16 cellular contexts compared by ENCODE assay signal in the genomic region with DNA sequence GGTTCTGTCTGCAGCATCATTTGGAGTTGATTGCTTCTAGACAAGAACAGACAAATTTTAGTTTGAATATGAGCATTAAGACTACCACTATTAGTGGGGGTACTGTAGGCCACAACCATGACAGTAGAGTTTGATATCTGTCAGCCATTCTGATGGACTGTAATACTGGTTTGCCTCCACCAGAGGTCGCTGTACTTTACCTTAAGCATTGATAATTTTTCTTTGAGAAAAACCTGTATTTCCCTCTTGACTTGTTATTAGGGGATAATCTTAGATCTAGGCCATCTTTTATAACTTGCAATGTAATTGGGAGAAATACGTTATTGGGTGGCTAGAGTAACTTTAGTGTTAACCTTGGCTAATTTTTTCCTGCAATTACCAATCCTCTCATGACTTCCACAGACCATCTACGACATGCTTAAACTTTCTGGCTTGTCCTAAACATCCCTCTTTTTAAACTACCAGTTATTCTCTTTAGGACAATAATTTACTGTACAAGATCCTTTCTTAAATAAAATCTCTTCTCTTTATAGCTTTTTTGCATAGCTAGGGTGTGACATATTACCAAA.
DNase-seq lines count a peak whose midpoint lies in the region; ATAC-seq and TF ChIP-seq lines count a peak whose summit lies in the region.
"Had no signal": no experiment of that assay in that cellular context is flagged by ENCODE, and none has a peak within 500 bp of the region (broad histone marks: within the 10 kb centered on the region; RNA-seq: fewer than 3 reads in every experiment).

No MANE protein-coding gene starts in this region.

- in situ Hi-C loops in GM13977 (cut with MboI; ENCODE audit: low pct_unique_long_range_greater_than_20kb, low sequenced_read_pairs, unreplicated experiment), result loop anchor here (25.0 kb wide), 1 partner anchor 409 kb away; no protein-coding TSS in a partner anchor

- peaks cover 6% of the 10 kb centered on the region for H3K36me3 Mint-ChIP-seq in glutamatergic neuron (ENCODE audit: unreplicated experiment)
- no peaks in the 10 kb centered on the region for H3K36me3 Mint-ChIP-seq in activated CD4-positive, alpha-beta memory T cell treated with anti-CD3 and anti-CD28 coated beads for 36 hours
- H3K36me3 Mint-ChIP-seq in T-helper 17 cell (ENCODE audit: low read depth), result no peaks in the 10 kb centered on the region

- H3K27me3 Mint-ChIP-seq in glutamatergic neuron (ENCODE audit: unreplicated experiment) (peaks cover 2% of the 10 kb centered on the region), T-helper 17 cell (no peaks in the 10 kb centered on the region)
- no peaks in the 10 kb centered on the region for H3K27me3 Mint-ChIP-seq in activated CD4-positive, alpha-beta memory T cell treated with anti-CD3 and anti-CD28 coated beads for 36 hours
- H3K27me3 Mint-ChIP-seq: B cell had no signal

- H3K27ac ChIP-seq in upper lobe of right lung, result no peak overlapping the region

- no peaks in the 10 kb centered on the region for H3K36me3 ChIP-seq in upper lobe of right lung
- H3K36me3 ChIP-seq: HAP-1 had no signal

- POLR2A ChIA-PET in activated CD4-positive, alpha-beta memory T cell treated with anti-CD3 and anti-CD28 coated beads for 36 hours (lab: Charles Lee), result no interaction called here

- no peaks in the 10 kb centered on the region for H3K27me3 ChIP-seq in upper lobe of right lung

- TF ChIP-seq CTCF in AG09309 (IDR thresholded peaks at IDR 0.05; ENCODE audit: control insufficient read depth, insufficient read depth, low read depth, low read length, missing control alignments), result peak; percentile 9
- peak; percentile 41 for TF ChIP-seq CTCF in GM13977 (IDR thresholded peaks at IDR 0.05; ENCODE audit: extremely low read depth, insufficient read depth, missing control alignments)
- peak; percentile 46 for TF ChIP-seq CTCF in glutamatergic neuron (IDR thresholded peaks at IDR 0.05; ENCODE audit: partially characterized antibody, unreplicated experiment)
- TF ChIP-seq CTCF in upper lobe of right lung (IDR thresholded peaks at IDR 0.05), result no peak

- no peaks in the 10 kb centered on the region for H3K4me1 Mint-ChIP-seq in glutamatergic neuron (ENCODE audit: low read depth, unreplicated experiment)
- no peaks in the 10 kb centered on the region for H3K4me1 Mint-ChIP-seq in activated CD4-positive, alpha-beta memory T cell treated with anti-CD3 and anti-CD28 coated beads for 36 hours (ENCODE audit: low read depth)
- H3K4me1 Mint-ChIP-seq in T-helper 17 cell, result no peaks in the 10 kb centered on the region
- H3K4me1 Mint-ChIP-seq: B cell had no signal

- no peaks in the 10 kb centered on the region for H3K4me1 ChIP-seq in upper lobe of right lung
- H3K4me1 ChIP-seq: HAP-1 had no signal

- no peak for ATAC-seq in upper lobe of right lung
- no peak for ATAC-seq in T-helper 17 cell
- ATAC-seq: left cardiac atrium had no signal

- CTCF ChIA-PET in activated CD4-positive, alpha-beta memory T cell treated with anti-CD3 and anti-CD28 coated beads for 36 hours (lab: Charles Lee), result no interaction called here

- H3K4me3 ChIP-seq in AG09309 (ENCODE audit: control insufficient read depth, low read depth, low read length) (no peak overlapping the region), upper lobe of right lung (no peak overlapping the region)
- H3K4me3 ChIP-seq: HAP-1 had no signal

- no peaks in the 10 kb centered on the region for H3K9me3 Mint-ChIP-seq in glutamatergic neuron (ENCODE audit: unreplicated experiment)
- H3K9me3 Mint-ChIP-seq in activated CD4-positive, alpha-beta memory T cell treated with anti-CD3 and anti-CD28 coated beads for 36 hours, result peaks cover 19% of the 10 kb centered on the region

- intact Hi-C loops in activated CD4-positive, alpha-beta memory T cell treated with anti-CD3 and anti-CD28 coated beads for 36 hours (cut with micrococcal nuclease), result no loop called here
- intact Hi-C loops in upper lobe of right lung (cut with DNase I), result no loop called here

- DNase-seq in AG09309 (ENCODE audit: low read depth) (no peak), GM13977 (ENCODE audit: low spot score) (no peak), OCI-M1 (lab: John Stamatoyannopoulos, UW) (peak; percentile 35), glutamatergic neuron (no peak), SK-N-DZ (ENCODE audit: low spot score) (no peak), upper lobe of right lung (no peak), T-helper 17 cell (no peak)
- no peak for DNase-seq in activated CD4-positive, alpha-beta memory T cell treated with anti-CD3 and anti-CD28 coated beads for 36 hours
- DNase-seq: activated CD4-positive, CD25-positive, alpha-beta regulatory T cell; activated T-cell treated with anti-CD3 and anti-CD28 coated beads, Interleukin-2, amount 50 U/mL, for 1 hour; left cardiac atrium; NCI-H748 treated with DMSO at 0.1 percent for 48 hours; retina; stimulated activated naive CD4-positive, alpha-beta T cell had no signal

- H3K4me3 Mint-ChIP-seq in glutamatergic neuron (ENCODE audit: unreplicated experiment) (no peak overlapping the region), T-helper 17 cell (no peak overlapping the region)
- H3K4me3 Mint-ChIP-seq in activated CD4-positive, alpha-beta memory T cell treated with anti-CD3 and anti-CD28 coated beads for 36 hours, result no peak overlapping the region
- H3K4me3 Mint-ChIP-seq: B cell had no signal

- no peaks in the 10 kb centered on the region for H3K9me3 ChIP-seq in upper lobe of right lung
- no peaks in the 10 kb centered on the region for H3K9me3 ChIP-seq in T-helper 17 cell (ENCODE audit: control insufficient read depth, low read length, poor library complexity, severe bottlenecking)

- H3K27ac Mint-ChIP-seq in glutamatergic neuron (ENCODE audit: unreplicated experiment) (no peak overlapping the region), T-helper 17 cell (no peak overlapping the region)
- H3K27ac Mint-ChIP-seq in activated CD4-positive, alpha-beta memory T cell treated with anti-CD3 and anti-CD28 coated beads for 36 hours, result no peak overlapping the region
- H3K27ac Mint-ChIP-seq: B cell had no signal
